In the genomic region with DNA sequence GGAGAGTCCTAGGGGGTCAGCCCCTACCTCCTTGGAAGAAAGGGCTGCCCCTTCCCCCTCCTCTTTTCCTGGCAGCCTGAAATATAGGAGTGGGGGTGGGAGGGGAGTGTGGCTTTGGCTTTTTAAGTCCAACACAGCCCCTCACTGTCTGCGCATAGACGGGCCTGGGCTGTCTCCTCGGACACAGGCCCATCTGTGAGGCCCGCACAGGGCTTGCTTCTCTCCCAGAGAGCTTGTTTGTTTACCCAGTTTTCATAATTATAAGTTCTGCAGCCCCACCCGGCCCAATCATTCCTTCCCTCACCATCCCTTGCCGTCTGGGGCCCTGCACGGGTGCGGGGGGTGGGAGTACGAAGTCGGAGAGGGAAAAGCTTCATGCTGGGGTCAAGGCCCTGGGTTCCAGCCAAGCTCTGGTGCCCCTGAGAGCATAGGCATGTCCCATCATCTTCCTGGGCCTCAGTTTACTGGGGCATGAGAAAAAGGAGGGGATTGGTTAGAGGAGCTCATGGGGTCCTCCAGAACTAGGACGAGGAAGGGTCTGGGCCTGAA, we compare ENCODE assay signal across 11 cellular contexts. TPM values are rescaled to one million over a fixed set of nuclear protein-coding genes. Genes with fewer than 3 reads are reported as not detected.
DNase-seq lines count a peak whose midpoint lies in the region; ATAC-seq, FAIRE-seq and TF ChIP-seq lines count a peak whose summit lies in the region.
"Had no signal": no experiment of that assay in that cellular context is flagged by ENCODE, and none has a peak within 500 bp of the region (broad histone marks: within the 10 kb centered on the region; RNA-seq: fewer than 3 reads in every experiment).

No MANE protein-coding gene starts in this region.

- no peak for TF ChIP-seq CTCF in CD4-positive, alpha-beta T cell (IDR thresholded peaks at IDR 0.05)
- TF ChIP-seq CTCF in RWPE1 (conservative IDR thresholded peaks at IDR 0.05; ENCODE audit: low read depth) (no peak), endothelial cell of umbilical vein (IDR thresholded peaks at IDR 0.05; ENCODE audit: extremely low read depth in 1 of 2, insufficient read depth in 1 of 2, low read depth in 1 of 2, low read length in 2 of 2) (no peak), psoas muscle (IDR thresholded peaks at IDR 0.05) (no peak)

- H3K79me2 ChIP-seq in endothelial cell of umbilical vein (ENCODE audit: control insufficient read depth, insufficient read depth, low read length), result peaks cover 85% of the 10 kb centered on the region

- H3K9me3 ChIP-seq in CD4-positive, alpha-beta T cell (ENCODE audit: control insufficient read depth, low read length), result no peaks in the 10 kb centered on the region
- no peaks in the 10 kb centered on the region for H3K9me3 ChIP-seq in endothelial cell of umbilical vein (replicated peaks; ENCODE audit: control insufficient read depth, insufficient read depth, low read length)
- H3K9me3 ChIP-seq in psoas muscle, result no peaks in the 10 kb centered on the region

- H3K9ac ChIP-seq in endothelial cell of umbilical vein (replicated peaks; ENCODE audit: extremely low read depth, insufficient read depth, low read length), result peak overlapping the region; percentile 7

- no peak for ATAC-seq in CD4-positive, alpha-beta T cell (ENCODE audit: poor library complexity)
- ATAC-seq in psoas muscle (no peak), HG03457 (IDR thresholded peaks at IDR 0.05; ENCODE audit: unreplicated experiment) (no peak)
- no peak for ATAC-seq in stimulated activated naive B cell treated with anti-CD40 and anti-IgM and Interleukin-4, amounts not matched to agents 10 μg/mL and 1 μg/mL and 100 μg/mL, for 72 hours (replicated peaks)

- no peak for TF ChIP-seq POLR2A in endothelial cell of umbilical vein (IDR thresholded peaks at IDR 0.05; ENCODE audit: low read depth, low read length)

- dilution Hi-C loops in endothelial cell of umbilical vein (cut with MboI; ENCODE audit: extremely low pct_ligation_motif_present, low sequenced_read_pairs), result no loop called here

- intact Hi-C loops in CD4-positive, alpha-beta T cell (cut with DNase I, micrococcal nuclease), result no loop called here
- intact Hi-C loops in endothelial cell of umbilical vein (cut with micrococcal nuclease), result loop anchor here (1.0 kb wide), 1 partner anchor 21 kb away; no protein-coding TSS in a partner anchor
- intact Hi-C loops in psoas muscle (cut with DNase I), result loop anchor here in 1 of 2 donors (5.0 kb wide), 1 partner anchor 36 kb away; no protein-coding TSS in a partner anchor

- H3K27me3 Mint-ChIP-seq in CD4-positive, alpha-beta T cell, result no peaks in the 10 kb centered on the region
- H3K27me3 Mint-ChIP-seq in stimulated activated naive B cell treated with anti-CD40 and anti-IgM and Interleukin-4, amounts not matched to agents 10 μg/mL and 1 μg/mL and 100 μg/mL, for 72 hours, result peaks cover 6 to 16% of the 10 kb centered on the region in 2 donors

- FAIRE-seq in endothelial cell of umbilical vein (lab: Jason Lieb, UNC), result peak; percentile 15
- FAIRE-seq: endometrium had no signal

- no peak overlapping the region for H2AFZ ChIP-seq in endothelial cell of umbilical vein (ENCODE audit: low read depth, low read length)

- H3K4me3 ChIP-seq in endothelial cell of umbilical vein (replicated peaks in 1 of 3; ENCODE audit: insufficient read depth in 1 of 3, low read depth in 1 of 3, low read length in 3 of 3), result no peak overlapping the region
- no peak overlapping the region for H3K4me3 ChIP-seq in psoas muscle

- H3K27me3 ChIP-seq in CD4-positive, alpha-beta T cell (ENCODE audit: control insufficient read depth, insufficient read depth, low read length), result no peaks in the 10 kb centered on the region
- no peaks in the 10 kb centered on the region for H3K27me3 ChIP-seq in endothelial cell of umbilical vein (ENCODE audit: control insufficient read depth in 2 of 2, insufficient read depth in 2 of 2, low read length in 2 of 2)
- H3K27me3 ChIP-seq in psoas muscle (ENCODE audit: insufficient read depth in 3 of 3, low read length in 2 of 3), result no peaks in the 10 kb centered on the region

- DNase-seq in CD4-positive, alpha-beta T cell, result no peak
- DNase-seq in RWPE1 (ENCODE audit: low spot score), result no peak
- DNase-seq in endothelial cell of umbilical vein (ENCODE audit: low read depth, low spot score), result no peak
- no peak for DNase-seq in psoas muscle
- no peak for DNase-seq in NCI-H187 (lab: John Stamatoyannopoulos, UW)
- DNase-seq in stimulated activated naive B cell treated with anti-CD40 and anti-IgM and Interleukin-4, amounts not matched to agents 10 μg/mL and 1 μg/mL and 100 μg/mL, for 72 hours, result no peak
- DNase-seq in epidermal melanocyte (ENCODE audit: insufficient read length, low spot score), result no peak
- DNase-seq: activated CD4-positive, alpha-beta T cell treated with anti-CD3 and anti-CD28 coated beads for 48 hours; NCI-H510A had no signal

- H3K4me1 ChIP-seq in endothelial cell of umbilical vein (ENCODE audit: control insufficient read depth, extremely low read depth, insufficient read depth, low read length), result peaks cover 76% of the 10 kb centered on the region
- peaks cover 36% of the 10 kb centered on the region for H3K4me1 ChIP-seq in psoas muscle

- H4K20me1 ChIP-seq in endothelial cell of umbilical vein (replicated peaks; ENCODE audit: control insufficient read depth, extremely low read depth, insufficient read depth, low read length), result no peaks in the 10 kb centered on the region

- peak overlapping the region; percentile 57 for H3K27ac Mint-ChIP-seq in CD4-positive, alpha-beta T cell
- H3K27ac Mint-ChIP-seq in stimulated activated naive B cell treated with anti-CD40 and anti-IgM and Interleukin-4, amounts not matched to agents 10 μg/mL and 1 μg/mL and 100 μg/mL, for 72 hours, result no peak overlapping the region

- peaks cover 29% of the 10 kb centered on the region for H3K4me1 Mint-ChIP-seq in CD4-positive, alpha-beta T cell (ENCODE audit: low read depth)
- H3K4me1 Mint-ChIP-seq in stimulated activated naive B cell treated with anti-CD40 and anti-IgM and Interleukin-4, amounts not matched to agents 10 μg/mL and 1 μg/mL and 100 μg/mL, for 72 hours, result peaks cover 18 to 24% of the 10 kb centered on the region in 2 donors

- BruUV-seq in endothelial cell of umbilical vein (replicated peaks; lab: Mats Ljungman, UMichigan), result no TSS peak

- H3K4me3 Mint-ChIP-seq in CD4-positive, alpha-beta T cell, result no peak overlapping the region
- H3K4me3 Mint-ChIP-seq in stimulated activated naive B cell treated with anti-CD40 and anti-IgM and Interleukin-4, amounts not matched to agents 10 μg/mL and 1 μg/mL and 100 μg/mL, for 72 hours, result no peak overlapping the region

- H3K9me3 Mint-ChIP-seq in CD4-positive, alpha-beta T cell, result no peaks in the 10 kb centered on the region
- H3K9me3 Mint-ChIP-seq in stimulated activated naive B cell treated with anti-CD40 and anti-IgM and Interleukin-4, amounts not matched to agents 10 μg/mL and 1 μg/mL and 100 μg/mL, for 72 hours, result no peaks in the 10 kb centered on the region

- H3K9me1 ChIP-seq in endothelial cell of umbilical vein (replicated peaks; ENCODE audit: control insufficient read depth, extremely low read depth, insufficient read depth, low read length), result no peaks in the 10 kb centered on the region

- POLR2A ChIA-PET in CD4-positive, alpha-beta T cell (lab: Charles Lee), result interaction anchor here (0.6 to 1.4 kb wide), 4 partner anchors 10 to 178 kb away, joined by 3 to 5 read pairs (median 3); no protein-coding TSS in a partner anchor
- POLR2A ChIA-PET in RWPE1 (lab: Yijun Ruan, JAX; ENCODE audit: low non-redundant PET) (interaction anchor here (0.7 to 0.9 kb wide), 2 partner anchors 21 to 64 kb away, joined by 3 read pairs; no protein-coding TSS in a partner anchor), endothelial cell of umbilical vein (lab: Charles Lee) (interaction anchor here (0.6 kb wide), 1 partner anchor 234 kb away, joined by 3 read pairs; no protein-coding TSS in a partner anchor)

- 53 to 66% (median 63%) methylated on average over 11 of the region's 11 CpGs for WGBS in psoas muscle, 3 donors

- H3K27ac ChIP-seq in CD4-positive, alpha-beta T cell (ENCODE audit: low read depth, low read length), result peak overlapping the region; percentile 2
- H3K27ac ChIP-seq in RWPE1 (peak overlapping the region; percentile 99), endothelial cell of umbilical vein (ENCODE audit: insufficient read depth, low read depth, low read length) (peak overlapping the region; percentile 57), psoas muscle (peak overlapping the region; percentile 30)

- CTCF ChIA-PET in CD4-positive, alpha-beta T cell (lab: Charles Lee), result interaction anchor here (0.6 kb wide), 1 partner anchor 155 kb away, joined by 3 read pairs; no protein-coding TSS in a partner anchor
- CTCF ChIA-PET in RWPE1 (lab: Yijun Ruan, JAX) (interaction anchor here (0.6 to 1.2 kb wide), 7 partner anchors 9 to 156 kb away, joined by 3 to 5 read pairs (median 3); no protein-coding TSS in a partner anchor), endothelial cell of umbilical vein (lab: Charles Lee) (interaction anchor here (1.0 to 4.0 kb wide), 14 partner anchors 10 to 177 kb away, joined by 3 to 21 read pairs (median 5); a partner anchor contains a TSS)

- no peaks in the 10 kb centered on the region for H3K36me3 Mint-ChIP-seq in CD4-positive, alpha-beta T cell (ENCODE audit: low read depth)
- no peaks in the 10 kb centered on the region for H3K36me3 Mint-ChIP-seq in stimulated activated naive B cell treated with anti-CD40 and anti-IgM and Interleukin-4, amounts not matched to agents 10 μg/mL and 1 μg/mL and 100 μg/mL, for 72 hours

- peaks cover 8 to 11% of the 10 kb centered on the region in 2 experiments for H3K36me3 ChIP-seq in endothelial cell of umbilical vein (ENCODE audit: control insufficient read depth in 2 of 2, extremely low read depth in 1 of 2, insufficient read depth in 2 of 2, low read length in 2 of 2)
- H3K36me3 ChIP-seq in psoas muscle (ENCODE audit: insufficient read depth in 1 of 2, low read depth in 1 of 2), result peaks cover 0 to 7% of the 10 kb centered on the region in 2 donors

- H3K4me2 ChIP-seq in endothelial cell of umbilical vein (ENCODE audit: insufficient read depth, low read length), result no peak overlapping the region

TF ChIP-seq in endothelial cell of umbilical vein, 7 proteins besides CTCF, POLR2A, EP300 and RAD21 (continues in another document):
- no peak for TF ChIP-seq EZH2 (IDR thresholded peaks at IDR 0.05; ENCODE audit: borderline replicate concordance, low read depth, low read length, severe bottlenecking)
- no peak for TF ChIP-seq FOS (IDR thresholded peaks at IDR 0.05; ENCODE audit: borderline replicate concordance, insufficient read depth, low read length)

RNA-seq across cellular contexts. Expression of a gene that starts 54.0 kb away (rescaled TPM):
- total RNA-seq in CD4-positive, alpha-beta T cell, result 1 to 10 TPM; 1.9 to 3.4 TPM
- total RNA-seq in endothelial cell of umbilical vein (50.5 and 51.3 TPM in 2 replicates), psoas muscle (10 to 100 TPM in 2 of 4 donors, 1 to 10 TPM in 2; 6.1 to 12.3 (median 8.9) TPM)
- polyA plus RNA-seq in endothelial cell of umbilical vein (12.7 and 18.8 TPM in 2 replicates), psoas muscle (1 to 10 TPM; 2.8 to 6.7 (median 3.2) TPM)
- 21.7 and 25.4 TPM in 2 replicates for polyA plus RNA-seq in endothelial cell of umbilical vein (2011; cell fraction: cytosol; rRNA removed)
- polyA plus RNA-seq in endothelial cell of umbilical vein (2011; cell fraction: nucleus; rRNA removed), result 49.7 and 51.2 TPM in 2 replicates
- polyA plus RNA-seq in endothelial cell of umbilical vein (2012), result 35.4 and 45.5 TPM in 2 replicates
- polyA minus RNA-seq in endothelial cell of umbilical vein, result 27.4 and 32.6 TPM in 2 replicates
- 22.1 TPM for polyA minus RNA-seq in endothelial cell of umbilical vein (2011; cell fraction: cytosol; rRNA and poly(A)+ RNA removed)
- polyA minus RNA-seq in endothelial cell of umbilical vein (2011; cell fraction: nucleus; rRNA and poly(A)+ RNA removed), result 25.6 and 26.3 TPM in 2 replicates

Comparison
In these comparisons a context has a peak if more than half of its experiments do, and no peak if none do; other contexts are left out.
1. H3K27ac ChIP-seq: peak in every context shown above with its lines; median percentile 99 in RWPE1; 57 in endothelial cell of umbilical vein; 30 in psoas muscle; 2 in CD4-positive, alpha-beta T cell.